19 cellular contexts compared by ENCODE assay signal in the genomic region with DNA sequence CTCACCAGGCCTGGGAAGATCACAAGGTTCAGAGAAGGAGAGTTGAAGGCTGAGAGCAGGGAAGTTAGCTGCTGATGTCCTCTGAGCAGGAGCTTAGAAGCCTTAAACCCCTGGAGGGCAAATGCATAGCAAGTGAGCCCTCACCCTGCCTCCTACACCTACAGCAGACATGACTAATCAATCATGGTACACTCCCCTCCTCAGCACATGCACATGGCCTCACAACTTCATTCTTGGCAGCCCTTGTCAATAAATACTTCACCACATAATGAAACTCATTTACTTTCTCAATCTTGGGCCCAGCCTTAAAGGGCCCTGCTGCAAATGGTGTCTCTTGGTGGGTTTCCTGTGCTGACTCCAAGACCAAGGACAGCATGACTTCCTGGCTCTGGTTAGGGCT. TPM values are rescaled to one million over a fixed set of nuclear protein-coding genes. Genes with fewer than 3 reads are reported as not detected.
A peak's percentile ranks its signal among the peaks of the same experiment; 100 is the strongest.
DNase-seq lines count a peak whose midpoint lies in the region; ATAC-seq and TF ChIP-seq lines count a peak whose summit lies in the region.
"Had no signal": no experiment of that assay in that cellular context is flagged by ENCODE, and none has a peak within 500 bp of the region (broad histone marks: within the 10 kb centered on the region; RNA-seq: fewer than 3 reads in every experiment).

No MANE protein-coding gene starts in this region.

- H3K27me3 Mint-ChIP-seq in activated naive CD8-positive, alpha-beta T cell treated with anti-CD3 and anti-CD28 coated beads, Interleukin-2, amount 10 ng/mL, durations not matched to agents 7 days and 5 days = peaks cover 5% of the 10 kb centered on the region
- no peaks in the 10 kb centered on the region for H3K27me3 Mint-ChIP-seq in activated naive CD8-positive, alpha-beta T cell treated with anti-CD3 and anti-CD28 coated beads for 36 hours
- H3K27me3 Mint-ChIP-seq in activated naive CD8-positive, alpha-beta T cell treated with anti-CD3 and anti-CD28 coated beads, Interleukin-2, amount 50 U/mL, for 24 hours = no peaks in the 10 kb centered on the region

- H3K36me3 Mint-ChIP-seq in activated naive CD8-positive, alpha-beta T cell treated with anti-CD3 and anti-CD28 coated beads, Interleukin-2, amount 10 ng/mL, durations not matched to agents 7 days and 5 days = no peaks in the 10 kb centered on the region
- H3K36me3 Mint-ChIP-seq in activated naive CD8-positive, alpha-beta T cell treated with anti-CD3 and anti-CD28 coated beads for 36 hours = no peaks in the 10 kb centered on the region
- no peaks in the 10 kb centered on the region for H3K36me3 Mint-ChIP-seq in activated naive CD8-positive, alpha-beta T cell treated with anti-CD3 and anti-CD28 coated beads, Interleukin-2, amount 50 U/mL, for 24 hours (ENCODE audit: low read depth)
- H3K36me3 Mint-ChIP-seq: IgD-negative memory B cell; stimulated activated naive B cell treated with anti-CD40 and anti-IgM and Interleukin-4, amounts not matched to agents 10 μg/mL and 1 μg/mL and 100 μg/mL, for 72 hours had no signal

- intact Hi-C loops in left lung (cut with DNase I) = no loop called here

- H3K36me3 ChIP-seq in suprapubic skin (peaks cover 8% of the 10 kb centered on the region), left lung (peaks cover 0 to 7% of the 10 kb centered on the region in 2 donors)
- H3K36me3 ChIP-seq: adrenal gland had no signal

- H3K4me3 ChIP-seq in suprapubic skin (no peak overlapping the region), left lung (no peak overlapping the region)
- H3K4me3 ChIP-seq: adrenal gland had no signal

- H3K9me3 Mint-ChIP-seq in activated naive CD8-positive, alpha-beta T cell treated with anti-CD3 and anti-CD28 coated beads, Interleukin-2, amount 10 ng/mL, durations not matched to agents 7 days and 5 days = no peaks in the 10 kb centered on the region
- no peaks in the 10 kb centered on the region for H3K9me3 Mint-ChIP-seq in activated naive CD8-positive, alpha-beta T cell treated with anti-CD3 and anti-CD28 coated beads for 36 hours
- H3K9me3 Mint-ChIP-seq in activated naive CD8-positive, alpha-beta T cell treated with anti-CD3 and anti-CD28 coated beads, Interleukin-2, amount 50 U/mL, for 24 hours = no peaks in the 10 kb centered on the region
- H3K9me3 Mint-ChIP-seq: activated B cell treated with CpG ODN at 0.5 μM for 24 hours; HFFc6; stimulated activated naive B cell treated with anti-CD40 and anti-IgM and Interleukin-4, amounts not matched to agents 10 μg/mL and 1 μg/mL and 100 μg/mL, for 72 hours; T-helper 1 cell treated with Interleukin-12 subunit alpha and Interleukin-12 subunit beta and Interleukin-4 antibody, amounts not matched to agents 30 μg/mL and 1 μg/mL, for 36 hours had no signal

- peaks cover 28% of the 10 kb centered on the region for H3K4me1 ChIP-seq in suprapubic skin
- no peaks in the 10 kb centered on the region for H3K4me1 ChIP-seq in left lung
- H3K4me1 ChIP-seq: Caco-2 had no signal

- H3K27ac Mint-ChIP-seq in activated naive CD8-positive, alpha-beta T cell treated with anti-CD3 and anti-CD28 coated beads, Interleukin-2, amount 10 ng/mL, durations not matched to agents 7 days and 5 days = peak overlapping the region; percentile 30
- H3K27ac Mint-ChIP-seq in activated naive CD8-positive, alpha-beta T cell treated with anti-CD3 and anti-CD28 coated beads for 36 hours = no peak overlapping the region
- H3K27ac Mint-ChIP-seq in activated naive CD8-positive, alpha-beta T cell treated with anti-CD3 and anti-CD28 coated beads, Interleukin-2, amount 50 U/mL, for 24 hours = no peak overlapping the region
- H3K27ac Mint-ChIP-seq: activated B cell treated with CpG ODN at 0.5 μM for 24 hours; HFFc6; IgD-negative memory B cell; stimulated activated naive B cell treated with anti-CD40 and anti-IgM and Interleukin-4, amounts not matched to agents 10 μg/mL and 1 μg/mL and 100 μg/mL, for 72 hours; T-helper 1 cell treated with Interleukin-12 subunit alpha and Interleukin-12 subunit beta and Interleukin-4 antibody, amounts not matched to agents 30 μg/mL and 1 μg/mL, for 36 hours had no signal

- DNase-seq in activated naive CD8-positive, alpha-beta T cell treated with anti-CD3 and anti-CD28 coated beads, Interleukin-2, amount 10 ng/mL, durations not matched to agents 7 days and 5 days = no peak
- DNase-seq in activated naive CD8-positive, alpha-beta T cell treated with anti-CD3 and anti-CD28 coated beads for 36 hours = no peak
- DNase-seq in activated naive CD8-positive, alpha-beta T cell treated with anti-CD3 and anti-CD28 coated beads, Interleukin-2, amount 50 U/mL, for 24 hours = no peak
- DNase-seq in iris pigment epithelial cell (ENCODE audit: low read depth) (peak; percentile 35), suprapubic skin (ENCODE audit: low spot score in 2 of 2) (peak; percentile 23 to 43), left lung (no peak), H4 (ENCODE audit: low spot score) (no peak)
- DNase-seq: activated B cell treated with CpG ODN at 0.5 μM for 24 hours; activated T-cell treated with anti-CD3 and anti-CD28 coated beads for 4 hours; GF-D8; HFFc6; NCI-H1048; NCI-H2107; stimulated activated naive B cell treated with anti-CD40 and anti-IgM and Interleukin-4, amounts not matched to agents 10 μg/mL and 1 μg/mL and 100 μg/mL, for 72 hours had no signal

- H3K4me1 Mint-ChIP-seq in activated naive CD8-positive, alpha-beta T cell treated with anti-CD3 and anti-CD28 coated beads, Interleukin-2, amount 10 ng/mL, durations not matched to agents 7 days and 5 days = peaks cover 9% of the 10 kb centered on the region
- H3K4me1 Mint-ChIP-seq in activated naive CD8-positive, alpha-beta T cell treated with anti-CD3 and anti-CD28 coated beads for 36 hours = peaks cover 8% of the 10 kb centered on the region
- peaks cover 5% of the 10 kb centered on the region for H3K4me1 Mint-ChIP-seq in activated naive CD8-positive, alpha-beta T cell treated with anti-CD3 and anti-CD28 coated beads, Interleukin-2, amount 50 U/mL, for 24 hours

- no peaks in the 10 kb centered on the region for H3K9me3 ChIP-seq in suprapubic skin
- H3K9me3 ChIP-seq in left lung = no peaks in the 10 kb centered on the region
- H3K9me3 ChIP-seq: adrenal gland, Caco-2 had no signal

- ATAC-seq in activated naive CD8-positive, alpha-beta T cell treated with anti-CD3 and anti-CD28 coated beads, Interleukin-2, amount 10 ng/mL, durations not matched to agents 7 days and 5 days (ENCODE audit: low read depth) = peak; percentile 44
- peak; percentile 38 for ATAC-seq in activated naive CD8-positive, alpha-beta T cell treated with anti-CD3 and anti-CD28 coated beads, Interleukin-2, amount 50 U/mL, for 24 hours
- ATAC-seq in left lung (no peak), GM18867 (IDR thresholded peaks at IDR 0.05; ENCODE audit: unreplicated experiment) (no peak)
- ATAC-seq: stimulated activated naive B cell treated with anti-CD40 and anti-IgM and Interleukin-4, amounts not matched to agents 10 μg/mL and 1 μg/mL and 100 μg/mL, for 72 hours had no signal

- TF ChIP-seq POLR2A in suprapubic skin (IDR thresholded peaks at IDR 0.05) = no peak

- TF ChIP-seq EP300 in suprapubic skin (IDR thresholded peaks at IDR 0.05) = no peak

- H3K27me3 ChIP-seq in suprapubic skin (no peaks in the 10 kb centered on the region), left lung (peaks cover 0 to 14% of the 10 kb centered on the region in 2 donors)
- H3K27me3 ChIP-seq: adrenal gland had no signal

- H3K27ac ChIP-seq in suprapubic skin = no peak overlapping the region
- H3K27ac ChIP-seq in left lung = no peak overlapping the region

- H3K4me3 Mint-ChIP-seq in activated naive CD8-positive, alpha-beta T cell treated with anti-CD3 and anti-CD28 coated beads, Interleukin-2, amount 10 ng/mL, durations not matched to agents 7 days and 5 days = no peak overlapping the region
- no peak overlapping the region for H3K4me3 Mint-ChIP-seq in activated naive CD8-positive, alpha-beta T cell treated with anti-CD3 and anti-CD28 coated beads for 36 hours
- no peak overlapping the region for H3K4me3 Mint-ChIP-seq in activated naive CD8-positive, alpha-beta T cell treated with anti-CD3 and anti-CD28 coated beads, Interleukin-2, amount 50 U/mL, for 24 hours
- H3K4me3 Mint-ChIP-seq: activated B cell treated with CpG ODN at 0.5 μM for 24 hours; HFFc6; IgD-negative memory B cell; stimulated activated naive B cell treated with anti-CD40 and anti-IgM and Interleukin-4, amounts not matched to agents 10 μg/mL and 1 μg/mL and 100 μg/mL, for 72 hours; T-helper 1 cell treated with Interleukin-12 subunit alpha and Interleukin-12 subunit beta and Interleukin-4 antibody, amounts not matched to agents 30 μg/mL and 1 μg/mL, for 36 hours had no signal

- TF ChIP-seq CTCF in suprapubic skin (IDR thresholded peaks at IDR 0.05) (no peak), left lung (IDR thresholded peaks at IDR 0.05) (no peak)

- POLR2A ChIA-PET in activated naive CD8-positive, alpha-beta T cell treated with anti-CD3 and anti-CD28 coated beads, Interleukin-2, amount 10 ng/mL, durations not matched to agents 7 days and 5 days (lab: Charles Lee) = no interaction called here

RNA-seq across cellular contexts. Expression of gene MMRN2, which starts 12.9 kb away (rescaled TPM):
- not detected for total RNA-seq in activated naive CD8-positive, alpha-beta T cell treated with anti-CD3 and anti-CD28 coated beads, Interleukin-2, amount 10 ng/mL, durations not matched to agents 7 days and 5 days
- total RNA-seq in activated naive CD8-positive, alpha-beta T cell treated with anti-CD3 and anti-CD28 coated beads for 36 hours = not detected
- total RNA-seq in suprapubic skin (10 to 100 TPM; 23.1 to 77.6 (median 40.7) TPM), left lung (10 to 100 TPM; 20.6 to 41.8 TPM)
- total RNA-seq in H4 (2014; rRNA removed; shearing (Covaris generic)) = 0.12 and 1.8 TPM in 2 replicates

RNA-seq across cellular contexts. Expression of gene SNCG, which starts 13.9 kb away (rescaled TPM):
- not detected for total RNA-seq in activated naive CD8-positive, alpha-beta T cell treated with anti-CD3 and anti-CD28 coated beads, Interleukin-2, amount 10 ng/mL, durations not matched to agents 7 days and 5 days
- total RNA-seq in activated naive CD8-positive, alpha-beta T cell treated with anti-CD3 and anti-CD28 coated beads for 36 hours = not detected
- 10 to 100 TPM; 20.7 to 27.1 (median 24.6) TPM for total RNA-seq in suprapubic skin
- total RNA-seq in left lung = 10 to 100 TPM in 1 of 2 donors, 1 to 10 TPM in 1; 4.3 to 15.0 TPM
- total RNA-seq in H4 (2014; rRNA removed; shearing (Covaris generic)) = 1.7 and 2.2 TPM in 2 replicates
- total RNA-seq: activated B cell treated with CpG ODN at 0.5 μM for 24 hours had no signal

RNA-seq across cellular contexts. Expression of gene ADIRF, which starts 23.8 kb away (rescaled TPM):
- total RNA-seq in activated naive CD8-positive, alpha-beta T cell treated with anti-CD3 and anti-CD28 coated beads, Interleukin-2, amount 10 ng/mL, durations not matched to agents 7 days and 5 days = not detected
- not detected for total RNA-seq in activated naive CD8-positive, alpha-beta T cell treated with anti-CD3 and anti-CD28 coated beads for 36 hours
- total RNA-seq in suprapubic skin (100 to 1,000 TPM in 2 of 4 donors, 10 to 100 TPM in 2; 79.1 to 131 (median 104) TPM), left lung (10 to 100 TPM; 47.9 to 94.1 TPM)
- not detected in 2 replicates for total RNA-seq in H4 (2014; rRNA removed; shearing (Covaris generic))
- total RNA-seq: Caco-2 had no signal

Comparison
In these comparisons a context has a peak if more than half of its experiments do, and no peak if none do; other contexts are left out.
1. ATAC-seq: peak in activated naive CD8-positive, alpha-beta T cell treated with anti-CD3 and anti-CD28 coated beads, Interleukin-2, amount 10 ng/mL, durations not matched to agents 7 days and 5 days (single experiment) and activated naive CD8-positive, alpha-beta T cell treated with anti-CD3 and anti-CD28 coated beads, Interleukin-2, amount 50 U/mL, for 24 hours (single experiment); none in left lung (single experiment) and GM18867 (single experiment).
2. DNase-seq: peak in iris pigment epithelial cell (single experiment) and suprapubic skin (2 of 2); none in activated naive CD8-positive, alpha-beta T cell treated with anti-CD3 and anti-CD28 coated beads, Interleukin-2, amount 10 ng/mL, durations not matched to agents 7 days and 5 days (single experiment), activated naive CD8-positive, alpha-beta T cell treated with anti-CD3 and anti-CD28 coated beads for 36 hours (single experiment), activated naive CD8-positive, alpha-beta T cell treated with anti-CD3 and anti-CD28 coated beads, Interleukin-2, amount 50 U/mL, for 24 hours (single experiment), left lung (0 of 2) and H4 (single experiment).
3. RNA of gene ADIRF, which starts 23.8 kb away (total RNA-seq): 79.1 to 131 TPM in suprapubic skin and 47.9 to 94.1 TPM in left lung; not detected in activated naive CD8-positive, alpha-beta T cell treated with anti-CD3 and anti-CD28 coated beads for 36 hours, not detected in activated naive CD8-positive, alpha-beta T cell treated with anti-CD3 and anti-CD28 coated beads, Interleukin-2, amount 10 ng/mL, durations not matched to agents 7 days and 5 days and not detected in H4; every median in the first group is over 10 times any median in the second.